ENCODE assay signal across 9 cellular contexts in genomic region chr4:166252487-166253402, GRCh38.
DNase-seq lines count a peak whose midpoint lies in the region; ATAC-seq, FAIRE-seq and TF ChIP-seq lines count a peak whose summit lies in the region.
"Had no signal": no experiment of that assay in that cellular context is flagged by ENCODE, and none has a peak within 500 bp of the region (broad histone marks: within the 10 kb centered on the region; RNA-seq: fewer than 3 reads in every experiment).

No MANE protein-coding gene starts in this region.

- no peaks in the 10 kb centered on the region for H3K9me3 ChIP-seq in K562 (replicated peaks; ENCODE audit: control insufficient read depth, insufficient read depth, low read depth, low read length)

- no peak; a peak in 1 of 6 replicates for TF ChIP-seq CTCF in K562 (IDR thresholded peaks at IDR 0.05 in 2 of 3, conservative IDR thresholded peaks at IDR 0.05 in 1 of 3; ENCODE audit: insufficient read depth in 2 of 3, low read depth in 1 of 3, low read length in 3 of 3)

- no peak for TF ChIP-seq POLR2A in K562 (conservative IDR thresholded peaks at IDR 0.05)

- in situ Hi-C loops in K562 (cut with MboI): no loop called here

- DNase-seq in EL (peak; percentile 16), HT1080 (ENCODE audit: low read depth) (peak; percentile 31), K562 (ENCODE audit: extremely low read depth in 1 of 4, low spot score in 3 of 4) (peak in 2 of 4 experiments; percentile 5 to 7), lung microvascular endothelial cell (ENCODE audit: low read depth in 2 of 2) (peak; percentile 58 to 63), occipital lobe (lab: John Stamatoyannopoulos, UW) (no peak), mucosa of gallbladder (ENCODE audit: low spot score) (no peak)
- DNase-seq in activated T-cell treated with anti-CD3 and anti-CD28 coated beads, Interleukin-2, amount 50 U/mL, for 4 hours: no peak

- no peak overlapping the region for H3K27ac ChIP-seq in K562 (ENCODE audit: extremely low read depth, low read depth, low read length)

- WGBS in K562 (ENCODE audit: insufficient coverage, low coverage, missing lambda C conversion rate): 2% methylated on average over 4 of the region's 4 CpGs

- no peak overlapping the region for H3K4me3 ChIP-seq in K562

- ATAC-seq in K562 (no peak), GM18907 (IDR thresholded peaks at IDR 0.05; ENCODE audit: unreplicated experiment) (no peak)
- no peak for ATAC-seq in activated T-cell treated with anti-CD3 and anti-CD28 coated beads, Interleukin-2, amount 50 U/mL, for 4 hours

- no peaks in the 10 kb centered on the region for H3K4me1 ChIP-seq in K562 (replicated peaks in 1 of 2; ENCODE audit: control insufficient read depth in 2 of 2, insufficient read depth in 2 of 2, low read length in 2 of 2)

- intact Hi-C loops in K562 (cut with micrococcal nuclease): no loop called here

- H3K9me3 Mint-ChIP-seq in activated T-cell treated with anti-CD3 and anti-CD28 coated beads, Interleukin-2, amount 50 U/mL, for 4 hours: no peaks in the 10 kb centered on the region
- H3K9me3 Mint-ChIP-seq: dendritic cell treated with granulocyte-macrophage colony-stimulating factor and Interleukin-4, amounts not matched to agents 40 ng/mL and 50 ng/mL, for 4 days had no signal

- TF ChIP-seq EP300 in K562 (IDR thresholded peaks at IDR 0.05; ENCODE audit: low read length): no peak

- no peak for TF ChIP-seq RAD21 in K562 (CRISPR knock-in tag; conservative IDR thresholded peaks at IDR 0.05 in 1 of 2, IDR thresholded peaks at IDR 0.05 in 1 of 2)

- POLR2A ChIA-PET in K562 (lab: Yijun Ruan, JAX): no interaction called here

- H3K36me3 Mint-ChIP-seq in activated T-cell treated with anti-CD3 and anti-CD28 coated beads, Interleukin-2, amount 50 U/mL, for 4 hours (ENCODE audit: insufficient read depth): no peaks in the 10 kb centered on the region

- no peak overlapping the region for H3K9ac ChIP-seq in K562 (ENCODE audit: insufficient read depth in 1 of 2, low read depth in 2 of 2, low read length in 2 of 2)

- CTCF ChIA-PET in K562 (lab: Yijun Ruan, JAX; ENCODE audit: low intra/inter-chr PET ratio): no interaction called here

- FAIRE-seq in K562 (lab: Jason Lieb, UNC): no peak

- no peaks in the 10 kb centered on the region for H3K27me3 ChIP-seq in K562 (ENCODE audit: control insufficient read depth in 2 of 2, insufficient read depth in 2 of 2, low read length in 2 of 2)

- H3K4me2 ChIP-seq in K562 (ENCODE audit: insufficient read depth, low read length): no peak overlapping the region

- H3K4me1 Mint-ChIP-seq in activated T-cell treated with anti-CD3 and anti-CD28 coated beads, Interleukin-2, amount 50 U/mL, for 4 hours (ENCODE audit: low read depth): no peaks in the 10 kb centered on the region

- H3K36me3 ChIP-seq in K562 (ENCODE audit: control insufficient read depth, insufficient read depth, low read length): no peaks in the 10 kb centered on the region

- H3K4me3 Mint-ChIP-seq in activated T-cell treated with anti-CD3 and anti-CD28 coated beads, Interleukin-2, amount 50 U/mL, for 4 hours: no peak overlapping the region
- H3K4me3 Mint-ChIP-seq: dendritic cell treated with granulocyte-macrophage colony-stimulating factor and Interleukin-4, amounts not matched to agents 40 ng/mL and 50 ng/mL, for 4 days had no signal

- no peak overlapping the region for H2AFZ ChIP-seq in K562 (ENCODE audit: low read depth, low read length)

- H3K27me3 Mint-ChIP-seq in activated T-cell treated with anti-CD3 and anti-CD28 coated beads, Interleukin-2, amount 50 U/mL, for 4 hours (ENCODE audit: low read depth): no peaks in the 10 kb centered on the region
- H3K27me3 Mint-ChIP-seq: dendritic cell treated with granulocyte-macrophage colony-stimulating factor and Interleukin-4, amounts not matched to agents 40 ng/mL and 50 ng/mL, for 4 days had no signal

- no TSS peak for BruUV-seq in K562 (replicated peaks; lab: Mats Ljungman, UMichigan)

- H3K79me2 ChIP-seq in K562 (ENCODE audit: control insufficient read depth, insufficient read depth, low read length): no peaks in the 10 kb centered on the region

- H4K20me1 ChIP-seq in K562 (replicated peaks; ENCODE audit: control insufficient read depth, insufficient read depth, low read length): no peaks in the 10 kb centered on the region

- H3K9me1 ChIP-seq in K562 (ENCODE audit: control insufficient read depth, insufficient read depth, low read length): no peaks in the 10 kb centered on the region

TF ChIP-seq in K562, 482 proteins besides CTCF, POLR2A, EP300 and RAD21:
- TF ChIP-seq MAFF (IDR thresholded peaks at IDR 0.05; ENCODE audit: low read length): peak; percentile 54; the same call in 1 of the 2 replicates
- TF ChIP-seq ZNF316 (IDR thresholded peaks at IDR 0.05): peak; percentile 73
- no peak for TF ChIP-seq SPI1 (IDR thresholded peaks at IDR 0.05; ENCODE audit: borderline replicate concordance, low read depth, low read length)
- no peak for TF ChIP-seq ASH1L (IDR thresholded peaks at IDR 0.05; ENCODE audit: borderline replicate concordance, low read depth, partially characterized antibody)
- peak; percentile 50; the same call in 1 of the 2 replicates for TF ChIP-seq MAFK (IDR thresholded peaks at IDR 0.05; ENCODE audit: low read length)
- no peak for TF ChIP-seq ZNF507 (tag; conservative IDR thresholded peaks at IDR 0.05)
- TF ChIP-seq MAFG (tag; conservative IDR thresholded peaks at IDR 0.05): peak; percentile 37; the same call in 1 of the 2 replicates

Comparison
In these comparisons a context has a peak if more than half of its experiments do, and no peak if none do; other contexts are left out.
1. DNase-seq: peak in EL (single experiment), HT1080 (single experiment) and lung microvascular endothelial cell (2 of 2); none in occipital lobe (single experiment), mucosa of gallbladder (single experiment) and activated T-cell treated with anti-CD3 and anti-CD28 coated beads, Interleukin-2, amount 50 U/mL, for 4 hours (single experiment).